ENCODE assay signal across 31 cellular contexts in the genomic region with DNA sequence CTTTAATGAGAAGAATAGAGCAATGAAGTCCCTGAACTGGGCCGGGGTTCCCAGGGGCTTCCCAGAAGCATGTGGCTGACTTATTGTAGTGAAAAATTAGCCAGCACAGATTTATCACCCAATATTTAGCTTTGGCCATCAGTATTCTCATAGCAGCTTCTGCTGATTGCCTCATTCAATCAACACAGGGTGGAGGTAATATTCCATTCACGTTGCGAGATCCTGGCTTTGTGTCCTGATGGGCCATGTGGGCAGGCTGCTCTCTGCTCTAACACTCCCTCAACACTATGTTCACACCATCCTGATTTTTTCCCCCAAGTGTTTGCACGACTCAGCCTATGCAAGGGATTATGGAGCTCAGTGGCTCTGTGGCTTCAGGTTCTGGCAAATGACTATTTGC. TPM values are rescaled to one million over a fixed set of nuclear protein-coding genes. Genes with fewer than 3 reads are reported as not detected.
"Had no signal": no experiment of that assay in that cellular context is flagged by ENCODE, and none has a peak within 500 bp of the region (broad histone marks: within the 10 kb centered on the region; RNA-seq: fewer than 3 reads in every experiment).

No MANE protein-coding gene starts in this region.

- H3K27me3 Mint-ChIP-seq: dendritic cell treated with granulocyte-macrophage colony-stimulating factor and Interleukin-4, amounts not matched to agents 40 ng/mL and 50 ng/mL, for 4 days had no signal

- ATAC-seq: effector memory CD8-positive, alpha-beta T cell; esophagus mucosa; gastroesophageal sphincter; heart left ventricle; left colon; left lobe of liver; left ventricle myocardium superior; lower lobe of right lung; mucosa of descending colon had no signal

- H3K36me3 ChIP-seq: colonic mucosa, esophagus squamous epithelium, gastroesophageal sphincter, heart left ventricle, lower lobe of right lung had no signal

- H3K4me3 ChIP-seq: colonic mucosa, esophagus squamous epithelium, gastroesophageal sphincter, heart left ventricle, hepatocyte, lower lobe of right lung, mucosa of descending colon had no signal

- H3K9me3 ChIP-seq: colonic mucosa, esophagus squamous epithelium, gastroesophageal sphincter, heart left ventricle, lower lobe of right lung, mucosa of descending colon had no signal

- H3K27me3 ChIP-seq: colonic mucosa, heart left ventricle, hepatocyte had no signal

- H3K27ac ChIP-seq: colonic mucosa, epithelial cell of prostate, esophagus squamous epithelium, gastroesophageal sphincter, heart left ventricle, hepatocyte, lower lobe of right lung had no signal

- H3K27ac Mint-ChIP-seq: effector memory CD8-positive, alpha-beta T cell; endodermal cell; immature natural killer cell; mesothelial cell of epicardium had no signal

- H3K4me1 Mint-ChIP-seq: immature natural killer cell, naive B cell had no signal

- H3K9me3 Mint-ChIP-seq: dendritic cell treated with granulocyte-macrophage colony-stimulating factor and Interleukin-4, amounts not matched to agents 40 ng/mL and 50 ng/mL, for 4 days; effector memory CD8-positive, alpha-beta T cell; endodermal cell; immature natural killer cell; mesothelial cell of epicardium; naive B cell had no signal

- H3K36me3 Mint-ChIP-seq: immature natural killer cell, mesothelial cell of epicardium, naive B cell had no signal

- H3K4me3 Mint-ChIP-seq: dendritic cell treated with granulocyte-macrophage colony-stimulating factor and Interleukin-4, amounts not matched to agents 40 ng/mL and 50 ng/mL, for 4 days; effector memory CD8-positive, alpha-beta T cell; endodermal cell; immature natural killer cell; mesothelial cell of epicardium had no signal

- H3K4me1 ChIP-seq: colonic mucosa, gastroesophageal sphincter had no signal

- DNase-seq: colonic mucosa; cortex of kidney; effector CD8-positive, alpha-beta T cell; effector memory CD8-positive, alpha-beta T cell; endodermal cell; erythroblast; esophagus squamous epithelium; foreskin fibroblast; foreskin melanocyte; heart left ventricle; hypothalamus; immature natural killer cell; islet precursor cell; kidney; kidney glomerular epithelial cell; left colon; left ventricle myocardium superior; lower lobe of right lung; mesenchymal stem cell; mucosa of descending colon; naive B cell had no signal

RNA-seq across cellular contexts. Expression of gene PROK1, which starts 22.0 kb away (rescaled TPM):
- total RNA-seq: colonic mucosa, dermis microvascular lymphatic vessel endothelial cell, kidney, left colon, left lobe of liver, left ventricle myocardium superior, lower lobe of right lung, lung microvascular endothelial cell, mucosa of descending colon, myocyte had no signal
